In the genomic region with DNA sequence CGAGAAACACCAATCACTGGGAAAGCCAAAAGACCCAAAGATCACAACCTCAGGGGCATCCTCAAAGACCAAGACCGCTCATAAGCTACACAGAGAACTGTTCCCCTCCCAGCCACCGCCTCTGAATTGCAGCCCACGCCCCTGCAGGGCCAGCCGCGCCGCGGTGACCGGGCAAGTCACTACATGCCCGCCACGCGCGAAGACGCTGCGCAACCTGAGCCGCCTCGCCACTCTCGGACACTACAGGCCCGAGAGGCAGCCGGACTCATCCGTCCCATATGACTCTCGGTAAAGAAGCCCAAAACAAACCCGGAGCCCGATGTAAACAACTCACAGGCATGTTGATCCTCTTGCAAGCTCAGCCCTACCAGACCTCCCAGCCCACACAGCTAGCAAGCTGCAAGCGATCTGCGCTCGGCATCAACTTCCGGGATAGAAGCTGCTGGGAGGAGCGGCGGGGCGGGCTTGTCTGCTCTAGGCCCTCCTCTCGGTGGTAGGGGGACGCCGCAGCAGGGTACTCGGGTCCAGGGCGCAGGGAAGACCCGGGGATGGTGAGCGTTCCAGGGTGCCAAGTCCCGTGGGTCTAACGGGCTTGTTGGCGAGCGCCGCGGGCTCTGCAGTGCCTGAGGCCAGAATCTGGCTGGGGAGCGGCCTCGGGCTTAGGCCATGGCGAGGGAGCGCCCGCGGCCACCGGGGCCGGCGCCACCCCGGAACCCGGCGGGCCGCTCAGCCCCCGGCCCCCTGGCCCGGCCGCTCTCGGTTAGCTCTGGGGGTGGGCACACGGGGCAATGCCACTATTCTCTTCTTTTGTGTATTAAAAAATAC, we compare ENCODE assay signal across 8 cellular contexts. TPM values are rescaled to one million over a fixed set of nuclear protein-coding genes. Genes with fewer than 3 reads are reported as not detected.
DNase-seq lines count a peak whose midpoint lies in the region; ATAC-seq and TF ChIP-seq lines count a peak whose summit lies in the region.

RPS27L (minus strand) TSS at position 412 of the 825 bp plus-strand sequence; CDS start at position 340, 72 bp downstream.

- peak; percentile 94 for DNase-seq in BE2C
- peak; percentile 85 for DNase-seq in GM19240 (ENCODE audit: insufficient read length, low spot score)
- peak; percentile 78 for DNase-seq in NCI-H524 treated with DMSO at 0.1 percent for 48 hours (lab: John Stamatoyannopoulos, UW)
- peak; percentile 86 to 88 for DNase-seq in activated CD4-positive, alpha-beta T cell treated with anti-CD3 and anti-CD28 coated beads for 4 hours
- peak; percentile 98 for DNase-seq in choroid plexus epithelial cell (ENCODE audit: low read depth)
- DNase-seq in stimulated activated CD4-positive, alpha-beta T cell treated with anti-CD3 and anti-CD28 coated beads, Interleukin-1b, Interleukin-23, amount 100 ng/mL, for 24 hours (ENCODE audit: low read depth in 4 of 4, low spot score in 1 of 4): peak; percentile 71 to 83 (median 76)

- H3K27ac ChIP-seq in layer of hippocampus (ENCODE audit: low read depth, low read length): peak within 1 kb of the TSS; percentile 92

- H3K4me3 ChIP-seq in BE2C (ENCODE audit: low read depth, low read length) (peak within 1 kb of the TSS; percentile 95), choroid plexus epithelial cell (ENCODE audit: low read depth, low read length) (peak within 1 kb of the TSS; percentile 96)

- peak; percentile 71 for ATAC-seq in HG03457 (IDR thresholded peaks at IDR 0.05; ENCODE audit: unreplicated experiment)

- H3K27me3 ChIP-seq in BE2C (no peaks in the 10 kb centered on the region), layer of hippocampus (ENCODE audit: control insufficient read depth, insufficient read depth, low read length) (no peaks in the 10 kb centered on the region)

- H3K36me3 ChIP-seq in BE2C: peaks cover 7% of the 10 kb centered on the region; the same call in 1 of the 2 replicates

- no peaks in the 10 kb centered on the region for H3K4me1 ChIP-seq in BE2C

- no peak for TF ChIP-seq CTCF in BE2C (IDR thresholded peaks at IDR 0.05; ENCODE audit: low read depth, low read length)
- TF ChIP-seq CTCF in choroid plexus epithelial cell (conservative IDR thresholded peaks at IDR 0.05; ENCODE audit: low read depth, low read length): no peak

- no peaks in the 10 kb centered on the region for H3K9me3 ChIP-seq in BE2C

RNA-seq across cellular contexts. Expression of gene RPS27L, which starts in this region (rescaled TPM):
- 17.8 TPM for polyA plus RNA-seq in BE2C (2012; ENCODE audit: insufficient read depth, insufficient read length, low read depth)

Comparison
In these comparisons a context has a peak if more than half of its experiments do, and no peak if none do; other contexts are left out.
1. Peak in every context shown above with its lines: DNase-seq, ATAC-seq, H3K4me3 ChIP-seq and H3K27ac ChIP-seq.